Comparison of ENCODE assay signal across 8 cellular contexts in the genomic region with DNA sequence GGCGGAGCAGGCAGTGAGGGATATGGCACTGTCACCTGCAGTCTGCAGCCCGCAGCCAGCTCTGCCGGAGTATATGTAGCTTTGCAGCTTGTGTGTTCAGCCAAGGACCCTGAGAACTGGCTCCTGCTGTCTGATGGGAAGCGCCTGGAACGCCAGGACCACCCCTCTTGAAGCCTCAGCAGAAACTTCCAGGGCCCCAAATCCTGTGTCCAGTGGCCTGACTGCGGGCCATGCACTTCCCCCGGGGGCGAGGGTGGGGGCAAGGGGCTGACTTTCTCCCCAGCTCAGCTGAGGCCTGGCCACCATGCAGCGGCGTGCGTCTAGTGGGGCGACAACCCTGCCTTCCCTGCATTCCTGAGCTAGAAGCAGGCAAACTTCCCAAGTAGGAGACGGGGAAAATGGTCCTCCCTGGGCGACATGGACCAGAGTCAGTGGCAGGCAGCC. TPM values are rescaled to one million over a fixed set of nuclear protein-coding genes. Genes with fewer than 3 reads are reported as not detected.
DNase-seq lines count a peak whose midpoint lies in the region; ATAC-seq and TF ChIP-seq lines count a peak whose summit lies in the region.

No MANE protein-coding gene starts in this region.

- H3K4me1 Mint-ChIP-seq in activated T-cell treated with anti-CD3 and anti-CD28 coated beads, Interleukin-2, amount 50 U/mL, for 24 hours (ENCODE audit: low read depth) = peaks cover 75% of the 10 kb centered on the region

- H3K36me3 Mint-ChIP-seq in activated T-cell treated with anti-CD3 and anti-CD28 coated beads, Interleukin-2, amount 50 U/mL, for 24 hours (ENCODE audit: low read depth) = peaks cover 51% of the 10 kb centered on the region

- no peaks in the 10 kb centered on the region for H3K36me3 ChIP-seq in ascending aorta
- peaks cover 0 to 2% (median 0%) of the 10 kb centered on the region in 4 donors for H3K36me3 ChIP-seq in liver (ENCODE audit: control insufficient read depth in 4 of 4, insufficient read depth in 3 of 4, low read depth in 1 of 4, low read length in 3 of 4)
- H3K36me3 ChIP-seq in thyroid gland = no peaks in the 10 kb centered on the region

- TF ChIP-seq RAD21 in liver (IDR thresholded peaks at IDR 0.05) = no peak

- no peak for ATAC-seq in left colon

- peak overlapping the region; percentile 96 for H3K27ac Mint-ChIP-seq in activated T-cell treated with anti-CD3 and anti-CD28 coated beads, Interleukin-2, amount 50 U/mL, for 24 hours

- H3K4me3 ChIP-seq in ascending aorta (peak overlapping the region; percentile 63 to 96), liver (ENCODE audit: low read depth in 1 of 3, low read length in 3 of 3) (peak overlapping the region in 2 of 3 donors; percentile 62 to 66), thyroid gland (replicated peaks in 1 of 3) (peak overlapping the region in 2 of 3 donors; percentile 82 to 88)

- TF ChIP-seq POLR2A in thyroid gland (IDR thresholded peaks at IDR 0.05) = no peak

- H3K27me3 ChIP-seq in ascending aorta (no peaks in the 10 kb centered on the region), liver (ENCODE audit: control insufficient read depth in 4 of 4, insufficient read depth in 4 of 4, low read length in 3 of 4) (no peaks in the 10 kb centered on the region), thyroid gland (no peaks in the 10 kb centered on the region)

- TF ChIP-seq CTCF in ascending aorta (IDR thresholded peaks at IDR 0.05) = no peak
- no peak for TF ChIP-seq CTCF in liver (IDR thresholded peaks at IDR 0.05; ENCODE audit: low read depth, low read length, missing input control)
- no peak for TF ChIP-seq CTCF in thyroid gland (IDR thresholded peaks at IDR 0.05)

- DNase-seq in activated T-cell treated with anti-CD3 and anti-CD28 coated beads, Interleukin-2, amount 50 U/mL, for 24 hours = no peak
- DNase-seq in activated T-cell treated with anti-CD3 and anti-CD28 coated beads for 4 hours (no peak), ascending aorta (ENCODE audit: low spot score in 2 of 2) (no peak), thyroid gland (no peak), NCI-H1048 (lab: John Stamatoyannopoulos, UW) (no peak), left colon (no peak)
- DNase-seq in stimulated activated naive CD4-positive, alpha-beta T cell treated with Interleukin-2 at 50 U/mL for 16 hours (lab: John Stamatoyannopoulos, UW) = no peak

- 71% methylated on average over 14 of the region's 14 CpGs for WGBS in liver
- WGBS in thyroid gland, 2 donors = 23 to 61% methylated on average over 5 to 9 of the region's 14 CpGs

- H3K27ac ChIP-seq in ascending aorta = peak overlapping the region; percentile 86 to 91
- H3K27ac ChIP-seq in liver (ENCODE audit: low read depth in 1 of 2, low read length in 2 of 2) = peak overlapping the region; percentile 64 to 90
- H3K27ac ChIP-seq in thyroid gland = peak overlapping the region; percentile 1 to 93 (median 90)

- intact Hi-C loops in ascending aorta (cut with DNase I) (loop anchor here (2.0 to 5.0 kb wide), 2 partner anchors 133 to 282 kb away; a partner anchor contains a TSS), thyroid gland (cut with DNase I) (loop anchor here (5.0 to 10.0 kb wide), 3 partner anchors 67 to 185 kb away; a partner anchor contains a TSS), left colon (cut with DNase I, micrococcal nuclease) (loop anchor here in 1 of 2 donors (5.0 kb wide), 1 partner anchor 72 kb away; no protein-coding TSS in a partner anchor)

- H3K9me3 Mint-ChIP-seq in activated T-cell treated with anti-CD3 and anti-CD28 coated beads, Interleukin-2, amount 50 U/mL, for 24 hours = no peaks in the 10 kb centered on the region

- H3K9me3 ChIP-seq in ascending aorta (no peaks in the 10 kb centered on the region), liver (ENCODE audit: control insufficient read depth in 4 of 4, low read length in 3 of 4) (no peaks in the 10 kb centered on the region), thyroid gland (no peaks in the 10 kb centered on the region)

- peak overlapping the region; percentile 87 for H3K4me3 Mint-ChIP-seq in activated T-cell treated with anti-CD3 and anti-CD28 coated beads, Interleukin-2, amount 50 U/mL, for 24 hours

- no peaks in the 10 kb centered on the region for H3K27me3 Mint-ChIP-seq in activated T-cell treated with anti-CD3 and anti-CD28 coated beads, Interleukin-2, amount 50 U/mL, for 24 hours

- H3K9ac ChIP-seq in liver (ENCODE audit: low read depth in 1 of 2, low read length in 2 of 2) = peak overlapping the region; percentile 56 to 58

- H3K4me1 ChIP-seq in ascending aorta (peaks cover 8 to 32% of the 10 kb centered on the region in 2 donors), liver (ENCODE audit: control insufficient read depth in 4 of 4, insufficient read depth in 4 of 4, low read length in 3 of 4) (peaks cover 4 to 45% (median 16%) of the 10 kb centered on the region in 4 donors), thyroid gland (peaks cover 42 to 56% of the 10 kb centered on the region in 2 donors)

TF ChIP-seq in liver, 16 proteins besides CTCF, POLR2A, EP300 and RAD21:
- no peak for TF ChIP-seq GABPA (IDR thresholded peaks at IDR 0.05 in 1 of 2, conservative IDR thresholded peaks at IDR 0.05 in 1 of 2)
- no peak for TF ChIP-seq TAF1 (conservative IDR thresholded peaks at IDR 0.05)
- no peak for TF ChIP-seq SP1 (IDR thresholded peaks at IDR 0.05)
- TF ChIP-seq, protein P1, sequence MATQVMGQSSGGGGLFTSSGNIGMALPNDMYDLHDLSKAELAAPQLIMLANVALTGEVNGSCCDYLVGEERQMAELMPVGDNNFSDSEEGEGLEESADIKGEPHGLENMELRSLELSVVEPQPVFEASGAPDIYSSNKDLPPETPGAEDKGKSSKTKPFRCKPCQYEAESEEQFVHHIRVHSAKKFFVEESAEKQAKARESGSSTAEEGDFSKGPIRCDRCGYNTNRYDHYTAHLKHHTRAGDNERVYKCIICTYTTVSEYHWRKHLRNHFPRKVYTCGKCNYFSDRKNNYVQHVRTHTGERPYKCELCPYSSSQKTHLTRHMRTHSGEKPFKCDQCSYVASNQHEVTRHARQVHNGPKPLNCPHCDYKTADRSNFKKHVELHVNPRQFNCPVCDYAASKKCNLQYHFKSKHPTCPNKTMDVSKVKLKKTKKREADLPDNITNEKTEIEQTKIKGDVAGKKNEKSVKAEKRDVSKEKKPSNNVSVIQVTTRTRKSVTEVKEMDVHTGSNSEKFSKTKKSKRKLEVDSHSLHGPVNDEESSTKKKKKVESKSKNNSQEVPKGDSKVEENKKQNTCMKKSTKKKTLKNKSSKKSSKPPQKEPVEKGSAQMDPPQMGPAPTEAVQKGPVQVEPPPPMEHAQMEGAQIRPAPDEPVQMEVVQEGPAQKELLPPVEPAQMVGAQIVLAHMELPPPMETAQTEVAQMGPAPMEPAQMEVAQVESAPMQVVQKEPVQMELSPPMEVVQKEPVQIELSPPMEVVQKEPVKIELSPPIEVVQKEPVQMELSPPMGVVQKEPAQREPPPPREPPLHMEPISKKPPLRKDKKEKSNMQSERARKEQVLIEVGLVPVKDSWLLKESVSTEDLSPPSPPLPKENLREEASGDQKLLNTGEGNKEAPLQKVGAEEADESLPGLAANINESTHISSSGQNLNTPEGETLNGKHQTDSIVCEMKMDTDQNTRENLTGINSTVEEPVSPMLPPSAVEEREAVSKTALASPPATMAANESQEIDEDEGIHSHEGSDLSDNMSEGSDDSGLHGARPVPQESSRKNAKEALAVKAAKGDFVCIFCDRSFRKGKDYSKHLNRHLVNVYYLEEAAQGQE (IDR thresholded peaks at IDR 0.05) = no peak
- TF ChIP-seq JUND (IDR thresholded peaks at IDR 0.05) = no peak
- no peak for TF ChIP-seq NR2F2 (IDR thresholded peaks at IDR 0.05)
- TF ChIP-seq, protein P2, sequence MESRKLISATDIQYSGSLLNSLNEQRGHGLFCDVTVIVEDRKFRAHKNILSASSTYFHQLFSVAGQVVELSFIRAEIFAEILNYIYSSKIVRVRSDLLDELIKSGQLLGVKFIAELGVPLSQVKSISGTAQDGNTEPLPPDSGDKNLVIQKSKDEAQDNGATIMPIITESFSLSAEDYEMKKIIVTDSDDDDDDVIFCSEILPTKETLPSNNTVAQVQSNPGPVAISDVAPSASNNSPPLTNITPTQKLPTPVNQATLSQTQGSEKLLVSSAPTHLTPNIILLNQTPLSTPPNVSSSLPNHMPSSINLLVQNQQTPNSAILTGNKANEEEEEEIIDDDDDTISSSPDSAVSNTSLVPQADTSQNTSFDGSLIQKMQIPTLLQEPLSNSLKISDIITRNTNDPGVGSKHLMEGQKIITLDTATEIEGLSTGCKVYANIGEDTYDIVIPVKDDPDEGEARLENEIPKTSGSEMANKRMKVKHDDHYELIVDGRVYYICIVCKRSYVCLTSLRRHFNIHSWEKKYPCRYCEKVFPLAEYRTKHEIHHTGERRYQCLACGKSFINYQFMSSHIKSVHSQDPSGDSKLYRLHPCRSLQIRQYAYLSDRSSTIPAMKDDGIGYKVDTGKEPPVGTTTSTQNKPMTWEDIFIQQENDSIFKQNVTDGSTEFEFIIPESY (IDR thresholded peaks at IDR 0.05) = no peak
- TF ChIP-seq YY1 (IDR thresholded peaks at IDR 0.05) = no peak
TF ChIP-seq in liver: peak in this region for 0.

RNA-seq across cellular contexts. Expression of a gene that starts 32.3 kb away (rescaled TPM):
- total RNA-seq in ascending aorta = 110 TPM
- 10 to 100 TPM; 24.3 to 28.3 TPM for total RNA-seq in liver
- polyA plus RNA-seq in liver = 10 to 100 TPM; 14.7 to 16.5 TPM
- 10 to 100 TPM; 34.5 to 59.0 (median 42.5) TPM for total RNA-seq in thyroid gland
- 10 to 100 TPM; 32.9 to 35.5 TPM for total RNA-seq in left colon
